Comparison of ENCODE assay signal across 27 cellular contexts in the genomic region with DNA sequence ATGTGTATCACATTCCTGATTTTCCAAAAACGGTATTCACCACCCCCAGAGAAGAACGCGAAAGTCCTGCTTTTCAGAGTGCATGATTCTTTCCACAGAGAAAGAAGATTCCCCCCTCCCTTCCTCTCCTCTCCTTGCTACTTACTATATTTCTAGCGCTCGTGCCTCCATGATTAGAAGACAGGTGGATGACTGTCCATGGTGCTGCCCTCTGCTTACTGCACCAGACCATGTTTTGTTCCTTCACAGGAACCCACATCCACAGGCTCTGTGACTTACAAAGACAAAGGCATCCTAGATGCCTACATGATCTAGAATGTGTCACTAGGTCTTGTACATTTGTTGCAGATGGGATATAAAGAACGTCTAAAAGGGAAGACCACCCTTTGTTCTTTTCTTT. TPM values are rescaled to one million over a fixed set of nuclear protein-coding genes. Genes with fewer than 3 reads are reported as not detected.
"Had no signal": no experiment of that assay in that cellular context is flagged by ENCODE, and none has a peak within 500 bp of the region (broad histone marks: within the 10 kb centered on the region; RNA-seq: fewer than 3 reads in every experiment).

No MANE protein-coding gene starts in this region.

- H3K4me3 Mint-ChIP-seq: activated CD4-positive, alpha-beta T cell treated with anti-CD3 and anti-CD28 coated beads, Interleukin-2, amount 10 ng/mL, durations not matched to agents 24 days and 14 days; activated T-helper 1 cell treated with anti-CD3 and anti-CD28 coated beads, Interleukin-12 subunit alpha, Interleukin-12 subunit beta, Interleukin-2, Interleukin-4 antibody, amounts not matched to agents 30 ng/mL and 10 ng/mL and 1 ng/mL, durations not matched to agents 14 hours and 24 hours and 36 hours; dendritic cell treated with granulocyte-macrophage colony-stimulating factor and Interleukin-4, amounts not matched to agents 40 ng/mL and 50 ng/mL, for 4 days; immature natural killer cell; neural progenitor cell; stimulated activated naive CD8-positive, alpha-beta T cell treated with anti-CD3 and anti-CD28 coated beads, Interleukin-15, amount 100 ng/mL, for 72 hours had no signal

- H3K4me3 ChIP-seq: adrenal gland, esophagus muscularis mucosa, gastroesophageal sphincter, heart left ventricle, mucosa of descending colon, neural progenitor cell, suprapubic skin had no signal

- ATAC-seq: activated naive CD4-positive, alpha-beta T cell treated with anti-CD3 and anti-CD28 coated beads, Interleukin-2, amount 50 U/mL, for 72 hours; gastroesophageal sphincter; heart left ventricle; left ventricle myocardium superior; stimulated activated naive CD8-positive, alpha-beta T cell treated with anti-CD3 and anti-CD28 coated beads, Interleukin-15, amount 100 ng/mL, for 72 hours had no signal

- FAIRE-seq: astrocyte, endothelial cell of umbilical vein had no signal

- DNase-seq: activated CD4-positive, alpha-beta T cell treated with anti-CD3 and anti-CD28 coated beads, Interleukin-2, amount 10 ng/mL, durations not matched to agents 24 days and 14 days; activated CD4-positive, CD25-positive, alpha-beta regulatory T cell; activated CD8-positive, alpha-beta memory T cell treated with anti-CD3 and anti-CD28 coated beads for 24 hours; activated gamma-delta T cell treated with Interleukin-2 at 50 U/mL for 16 hours; adrenal gland; effector CD8-positive, alpha-beta T cell; heart left ventricle; immature natural killer cell; kidney glomerular epithelial cell; left ventricle myocardium superior; mucosa of descending colon; naive B cell; stimulated activated CD4-positive, alpha-beta T cell treated with anti-CD3 and anti-CD28 coated beads, Interleukin-12 subunit alpha, Interleukin-12 subunit beta, amount 100 ng/mL, for 4 hours; stimulated activated CD4-positive, alpha-beta T cell treated with anti-CD3 and anti-CD28 coated beads, Interleukin-1b, Interleukin-23, amount 100 ng/mL, for 48 hours; stimulated activated naive CD8-positive, alpha-beta T cell treated with anti-CD3 and anti-CD28 coated beads, Interleukin-15, amount 100 ng/mL, for 72 hours; T-helper 9 cell had no signal

- H3K36me3 ChIP-seq: adrenal gland, esophagus muscularis mucosa, gastroesophageal sphincter, heart left ventricle, neural progenitor cell, suprapubic skin had no signal

- H3K36me3 Mint-ChIP-seq: immature natural killer cell, neural progenitor cell had no signal

- H3K9ac ChIP-seq: neural progenitor cell had no signal

- H3K27ac Mint-ChIP-seq: activated CD4-positive, alpha-beta T cell treated with anti-CD3 and anti-CD28 coated beads, Interleukin-2, amount 10 ng/mL, durations not matched to agents 24 days and 14 days; activated naive CD4-positive, alpha-beta T cell treated with anti-CD3 and anti-CD28 coated beads, Interleukin-2, amount 50 U/mL, for 72 hours; activated T-helper 1 cell treated with anti-CD3 and anti-CD28 coated beads, Interleukin-12 subunit alpha, Interleukin-12 subunit beta, Interleukin-2, Interleukin-4 antibody, amounts not matched to agents 30 ng/mL and 10 ng/mL and 1 ng/mL, durations not matched to agents 14 hours and 24 hours and 36 hours; dendritic cell treated with granulocyte-macrophage colony-stimulating factor and Interleukin-4, amounts not matched to agents 40 ng/mL and 50 ng/mL, for 4 days; immature natural killer cell; naive B cell; neural progenitor cell; progenitor cell of endocrine pancreas; stimulated activated naive CD8-positive, alpha-beta T cell treated with anti-CD3 and anti-CD28 coated beads, Interleukin-15, amount 100 ng/mL, for 72 hours had no signal

- H3K27ac ChIP-seq: adrenal gland, esophagus muscularis mucosa, gastroesophageal sphincter, heart left ventricle, neural progenitor cell, suprapubic skin had no signal

- H3K4me2 ChIP-seq: neural progenitor cell had no signal

- H3K9me3 ChIP-seq: adrenal gland, mucosa of descending colon had no signal

- H3K27me3 Mint-ChIP-seq: progenitor cell of endocrine pancreas had no signal

- H3K4me1 Mint-ChIP-seq: immature natural killer cell; naive B cell; stimulated activated naive CD8-positive, alpha-beta T cell treated with anti-CD3 and anti-CD28 coated beads, Interleukin-15, amount 100 ng/mL, for 72 hours had no signal

- H3K9me3 Mint-ChIP-seq: dendritic cell treated with granulocyte-macrophage colony-stimulating factor and Interleukin-4, amounts not matched to agents 40 ng/mL and 50 ng/mL, for 4 days; immature natural killer cell had no signal

- H2AFZ ChIP-seq: neural progenitor cell had no signal

- H3K27me3 ChIP-seq: adrenal gland, esophagus muscularis mucosa, neural progenitor cell, suprapubic skin had no signal

- H3K4me1 ChIP-seq: adrenal gland, gastroesophageal sphincter, heart left ventricle, suprapubic skin had no signal

RNA-seq across cellular contexts. Expression of a gene that starts 49.1 kb away (rescaled TPM):
- total RNA-seq: activated CD4-positive, alpha-beta T cell treated with anti-CD3 and anti-CD28 coated beads, Interleukin-2, amount 10 ng/mL, durations not matched to agents 24 days and 14 days; activated T-helper 1 cell treated with anti-CD3 and anti-CD28 coated beads, Interleukin-12 subunit alpha, Interleukin-12 subunit beta, Interleukin-2, Interleukin-4 antibody, amounts not matched to agents 30 ng/mL and 10 ng/mL and 1 ng/mL, durations not matched to agents 14 hours and 24 hours and 36 hours; astrocyte; endothelial cell of umbilical vein; esophagus muscularis mucosa; gastroesophageal sphincter; heart left ventricle; left ventricle myocardium superior; osteoblast had no signal
- polyA plus RNA-seq: adrenal gland, endothelial cell of umbilical vein, heart left ventricle, immature natural killer cell had no signal
